Comparison of ENCODE assay signal across 8 cellular contexts in genomic region chr3:33278106-33278672, GRCh38. TPM values are rescaled to one million over a fixed set of nuclear protein-coding genes. Genes with fewer than 3 reads are reported as not detected.
DNase-seq lines count a peak whose midpoint lies in the region; ATAC-seq and TF ChIP-seq lines count a peak whose summit lies in the region.

No MANE protein-coding gene starts in this region.

- dilution Hi-C loops in mammary epithelial cell (cut with HindIII; ENCODE audit: low sequenced_read_pairs) = no loop called here

- peak overlapping the region; percentile 82 for H3K4me2 ChIP-seq in KMS-11
- H3K4me2 ChIP-seq in mammary epithelial cell (ENCODE audit: insufficient read depth, low read depth, low read length) = peak overlapping the region; percentile 88

- in situ Hi-C loops in mammary epithelial cell (cut with MboI; ENCODE audit: low sequenced_read_pairs in 2 of 2) = no loop called here

- BruUV-seq in A673 (replicated peaks; lab: Mats Ljungman, UMichigan) (TSS peak; percentile 51), mammary epithelial cell (replicated peaks; lab: Mats Ljungman, UMichigan) (no TSS peak)

- H3K9me3 ChIP-seq in A673 (ENCODE audit: low read depth, low read length, poor library complexity, severe bottlenecking) = no peaks in the 10 kb centered on the region
- no peaks in the 10 kb centered on the region for H3K9me3 ChIP-seq in mammary epithelial cell (replicated peaks; ENCODE audit: insufficient read depth, low read length)
- no peaks in the 10 kb centered on the region for H3K9me3 ChIP-seq in mesodermal cell (ENCODE audit: control insufficient read depth, low read length)

- no peak for TF ChIP-seq CTCF in A673 (conservative IDR thresholded peaks at IDR 0.05; ENCODE audit: low read depth, low read length)
- TF ChIP-seq CTCF in KMS-11 (conservative IDR thresholded peaks at IDR 0.05; ENCODE audit: low read depth, low read length) = no peak
- no peak for TF ChIP-seq CTCF in mammary epithelial cell (conservative IDR thresholded peaks at IDR 0.05 in 1 of 2, IDR thresholded peaks at IDR 0.05 in 1 of 2; ENCODE audit: extremely low read depth in 1 of 2, insufficient read depth in 1 of 2, low read depth in 1 of 2, low read length in 2 of 2)

- WGBS in mammary epithelial cell (ENCODE audit: low coverage, missing lambda C conversion rate) = 0% methylated on average over 12 of the region's 12 CpGs
- WGBS in mesodermal cell (ENCODE audit: insufficient coverage in 2 of 2), 2 experiments = 16 to 20% methylated on average over 9 to 12 of the region's 12 CpGs

- DNase-seq in A673 (ENCODE audit: low spot score) (peak; percentile 17), mammary epithelial cell (peak; percentile 52), GDM1 (lab: John Stamatoyannopoulos, UW) (no peak)
- DNase-seq in activated CD8-positive, alpha-beta T cell treated with anti-CD3 and anti-CD28 coated beads, Interleukin-2, amount 10 ng/mL, durations not matched to agents 7 days and 5 days = no peak
- no peak for DNase-seq in T-helper 2 cell treated with Interferon-gamma antibody and Interleukin-4, amounts not matched to agents 5 μg/mL and 100 μg/mL, for 36 hours (ENCODE audit: low spot score)
- no peak for DNase-seq in activated naive CD4-positive, alpha-beta T cell treated with anti-CD3 and anti-CD28 coated beads, Interleukin-2, amount 10 ng/mL, durations not matched to agents 7 days and 5 days

- H3K9ac ChIP-seq in KMS-11 (no peak overlapping the region), mammary epithelial cell (ENCODE audit: insufficient read depth, low read length) (peak overlapping the region; percentile 95)

- H2AFZ ChIP-seq in KMS-11 (ENCODE audit: low read depth) (peak overlapping the region; percentile 85), mammary epithelial cell (ENCODE audit: low read depth, low read length) (peak overlapping the region; percentile 93)

- H3K4me1 ChIP-seq in A673 (ENCODE audit: insufficient read depth, low read length, poor library complexity, severe bottlenecking) = peaks cover 7% of the 10 kb centered on the region
- H3K4me1 ChIP-seq in KMS-11 (ENCODE audit: low read depth, poor library complexity, severe bottlenecking) = peaks cover 5% of the 10 kb centered on the region
- H3K4me1 ChIP-seq in mammary epithelial cell (ENCODE audit: insufficient read depth, low read length) = no peaks in the 10 kb centered on the region
- H3K4me1 ChIP-seq in mesodermal cell (ENCODE audit: control insufficient read depth, insufficient read depth, low read length, poor library complexity, severe bottlenecking) = no peaks in the 10 kb centered on the region

- H3K36me3 Mint-ChIP-seq in activated CD8-positive, alpha-beta T cell treated with anti-CD3 and anti-CD28 coated beads, Interleukin-2, amount 10 ng/mL, durations not matched to agents 7 days and 5 days (ENCODE audit: low read depth) = no peaks in the 10 kb centered on the region
- H3K36me3 Mint-ChIP-seq in T-helper 2 cell treated with Interferon-gamma antibody and Interleukin-4, amounts not matched to agents 5 μg/mL and 100 μg/mL, for 36 hours (ENCODE audit: low read depth) = no peaks in the 10 kb centered on the region
- no peaks in the 10 kb centered on the region for H3K36me3 Mint-ChIP-seq in activated naive CD4-positive, alpha-beta T cell treated with anti-CD3 and anti-CD28 coated beads, Interleukin-2, amount 10 ng/mL, durations not matched to agents 7 days and 5 days

- POLR2A ChIA-PET in A673 (lab: Charles Lee; ENCODE audit: low non-redundant PET) = no interaction called here
- POLR2A ChIA-PET in activated CD8-positive, alpha-beta T cell treated with anti-CD3 and anti-CD28 coated beads, Interleukin-2, amount 10 ng/mL, durations not matched to agents 7 days and 5 days (lab: Charles Lee) = no interaction called here

- no peaks in the 10 kb centered on the region for H3K79me2 ChIP-seq in KMS-11 (ENCODE audit: insufficient read depth, low read depth)
- peaks cover 50% of the 10 kb centered on the region for H3K79me2 ChIP-seq in mammary epithelial cell (ENCODE audit: insufficient read depth, low read length)

- no peaks in the 10 kb centered on the region for H4K20me1 ChIP-seq in KMS-11 (ENCODE audit: insufficient read depth)
- no peaks in the 10 kb centered on the region for H4K20me1 ChIP-seq in mammary epithelial cell (ENCODE audit: insufficient read depth, low read length)

- H3K4me1 Mint-ChIP-seq in activated CD8-positive, alpha-beta T cell treated with anti-CD3 and anti-CD28 coated beads, Interleukin-2, amount 10 ng/mL, durations not matched to agents 7 days and 5 days (ENCODE audit: low read depth) = no peaks in the 10 kb centered on the region
- no peaks in the 10 kb centered on the region for H3K4me1 Mint-ChIP-seq in T-helper 2 cell treated with Interferon-gamma antibody and Interleukin-4, amounts not matched to agents 5 μg/mL and 100 μg/mL, for 36 hours (ENCODE audit: low read depth)
- H3K4me1 Mint-ChIP-seq in activated naive CD4-positive, alpha-beta T cell treated with anti-CD3 and anti-CD28 coated beads, Interleukin-2, amount 10 ng/mL, durations not matched to agents 7 days and 5 days = peaks cover 3% of the 10 kb centered on the region

- H3K4me3 Mint-ChIP-seq in activated CD8-positive, alpha-beta T cell treated with anti-CD3 and anti-CD28 coated beads, Interleukin-2, amount 10 ng/mL, durations not matched to agents 7 days and 5 days = no peak overlapping the region
- no peak overlapping the region for H3K4me3 Mint-ChIP-seq in T-helper 2 cell treated with Interferon-gamma antibody and Interleukin-4, amounts not matched to agents 5 μg/mL and 100 μg/mL, for 36 hours
- H3K4me3 Mint-ChIP-seq in activated naive CD4-positive, alpha-beta T cell treated with anti-CD3 and anti-CD28 coated beads, Interleukin-2, amount 10 ng/mL, durations not matched to agents 7 days and 5 days = no peak overlapping the region

- H3K4me3 ChIP-seq in A673 (ENCODE audit: low read depth, low read length, poor library complexity, severe bottlenecking) (peak overlapping the region; percentile 79), KMS-11 (IDR thresholded peaks at IDR 0.05; ENCODE audit: insufficient read depth, low read depth, low read length) (no peak overlapping the region), mammary epithelial cell (replicated peaks in 1 of 3; ENCODE audit: insufficient read depth in 1 of 3, low read depth in 2 of 3, low read length in 3 of 3) (peak overlapping the region; percentile 87 to 95 (median 92)), mesodermal cell (ENCODE audit: extremely low read depth, insufficient read depth, low read length, poor library complexity, severe bottlenecking) (peak overlapping the region; percentile 73)

- ATAC-seq in activated CD8-positive, alpha-beta T cell treated with anti-CD3 and anti-CD28 coated beads, Interleukin-2, amount 10 ng/mL, durations not matched to agents 7 days and 5 days = no peak

- H3K27me3 ChIP-seq in A673 (replicated peaks; ENCODE audit: insufficient read depth, low read depth, low read length, poor library complexity) (no peaks in the 10 kb centered on the region), KMS-11 (ENCODE audit: insufficient read depth, low read depth) (no peaks in the 10 kb centered on the region), mammary epithelial cell (ENCODE audit: insufficient read depth, low read length) (no peaks in the 10 kb centered on the region)

- CTCF ChIA-PET in A673 (lab: Charles Lee) = no interaction called here
- CTCF ChIA-PET in mammary epithelial cell (lab: Charles Lee; ENCODE audit: low non-redundant PET) = no interaction called here
- CTCF ChIA-PET in activated CD8-positive, alpha-beta T cell treated with anti-CD3 and anti-CD28 coated beads, Interleukin-2, amount 10 ng/mL, durations not matched to agents 7 days and 5 days (lab: Charles Lee) = interaction anchor here (1.1 kb wide), 1 partner anchor 147 kb away, joined by 3 read pairs; no protein-coding TSS in a partner anchor
- CTCF ChIA-PET in activated naive CD4-positive, alpha-beta T cell treated with anti-CD3 and anti-CD28 coated beads, Interleukin-2, amount 10 ng/mL, durations not matched to agents 7 days and 5 days (lab: Charles Lee) = no interaction called here

- no peaks in the 10 kb centered on the region for H3K9me3 Mint-ChIP-seq in activated CD8-positive, alpha-beta T cell treated with anti-CD3 and anti-CD28 coated beads, Interleukin-2, amount 10 ng/mL, durations not matched to agents 7 days and 5 days (ENCODE audit: insufficient read depth)
- H3K9me3 Mint-ChIP-seq in T-helper 2 cell treated with Interferon-gamma antibody and Interleukin-4, amounts not matched to agents 5 μg/mL and 100 μg/mL, for 36 hours = no peaks in the 10 kb centered on the region
- no peaks in the 10 kb centered on the region for H3K9me3 Mint-ChIP-seq in activated naive CD4-positive, alpha-beta T cell treated with anti-CD3 and anti-CD28 coated beads, Interleukin-2, amount 10 ng/mL, durations not matched to agents 7 days and 5 days

- H3K27ac ChIP-seq in A673 (ENCODE audit: low read depth, low read length, poor library complexity, severe bottlenecking) (peak overlapping the region; percentile 74), KMS-11 (no peak overlapping the region), mammary epithelial cell (ENCODE audit: insufficient read depth, low read depth, low read length) (peak overlapping the region; percentile 83), mesodermal cell (ENCODE audit: low read depth, low read length, severe bottlenecking) (no peak overlapping the region)

- intact Hi-C loops in A673 (cut with micrococcal nuclease; ENCODE audit: unreplicated experiment) (no loop called here), mammary epithelial cell (cut with micrococcal nuclease) (loop anchor here (2.0 kb wide), 1 partner anchor 83 kb away; no protein-coding TSS in a partner anchor)

- no peak overlapping the region for H3K27ac Mint-ChIP-seq in activated CD8-positive, alpha-beta T cell treated with anti-CD3 and anti-CD28 coated beads, Interleukin-2, amount 10 ng/mL, durations not matched to agents 7 days and 5 days
- no peak overlapping the region for H3K27ac Mint-ChIP-seq in T-helper 2 cell treated with Interferon-gamma antibody and Interleukin-4, amounts not matched to agents 5 μg/mL and 100 μg/mL, for 36 hours
- no peak overlapping the region for H3K27ac Mint-ChIP-seq in activated naive CD4-positive, alpha-beta T cell treated with anti-CD3 and anti-CD28 coated beads, Interleukin-2, amount 10 ng/mL, durations not matched to agents 7 days and 5 days

- no peaks in the 10 kb centered on the region for H3K36me3 ChIP-seq in A673 (ENCODE audit: insufficient read depth, low read length, poor library complexity, severe bottlenecking)
- H3K36me3 ChIP-seq in KMS-11 (ENCODE audit: insufficient read depth) = no peaks in the 10 kb centered on the region
- H3K36me3 ChIP-seq in mammary epithelial cell (ENCODE audit: insufficient read depth, low read length) = no peaks in the 10 kb centered on the region
- no peaks in the 10 kb centered on the region for H3K36me3 ChIP-seq in mesodermal cell (ENCODE audit: control insufficient read depth, insufficient read depth, low read length)

- H3K27me3 Mint-ChIP-seq in activated CD8-positive, alpha-beta T cell treated with anti-CD3 and anti-CD28 coated beads, Interleukin-2, amount 10 ng/mL, durations not matched to agents 7 days and 5 days (ENCODE audit: low read depth) = peaks cover 32% of the 10 kb centered on the region
- H3K27me3 Mint-ChIP-seq in T-helper 2 cell treated with Interferon-gamma antibody and Interleukin-4, amounts not matched to agents 5 μg/mL and 100 μg/mL, for 36 hours (ENCODE audit: low read depth) = peaks cover 26% of the 10 kb centered on the region
- peaks cover 47% of the 10 kb centered on the region for H3K27me3 Mint-ChIP-seq in activated naive CD4-positive, alpha-beta T cell treated with anti-CD3 and anti-CD28 coated beads, Interleukin-2, amount 10 ng/mL, durations not matched to agents 7 days and 5 days

RNA-seq across cellular contexts. Expression of gene FBXL2, which starts 0.9 kb away (rescaled TPM):
- total RNA-seq in A673 (2021) (7.8 and 12.0 TPM in 2 replicates), mammary epithelial cell (10 to 100 TPM; 20.9 to 40.8 TPM)
- polyA plus RNA-seq in mammary epithelial cell = 21.4 TPM
- polyA minus RNA-seq in mammary epithelial cell = 4.2 TPM
- 10.4 TPM for polyA plus RNA-seq in mesodermal cell (2013, experiment 1 of 2)
- 10.6 TPM for polyA plus RNA-seq in mesodermal cell (2013, experiment 2 of 2)
- total RNA-seq in activated CD8-positive, alpha-beta T cell treated with anti-CD3 and anti-CD28 coated beads, Interleukin-2, amount 10 ng/mL, durations not matched to agents 7 days and 5 days = not detected

RNA-seq across cellular contexts. Expression of gene SUSD5, which starts 59.6 kb away (rescaled TPM):
- total RNA-seq in A673 (2021) (0.97 and 1.0 TPM in 2 replicates), mammary epithelial cell (1 to 10 TPM in 1 of 2 donors, under 1 TPM in 1; 0.33 to 1.4 TPM)
- 0.36 TPM for polyA plus RNA-seq in mammary epithelial cell
- polyA minus RNA-seq in mammary epithelial cell = 0.67 TPM
- 3.4 TPM for polyA plus RNA-seq in mesodermal cell (2013, experiment 1 of 2)
- 4.0 TPM for polyA plus RNA-seq in mesodermal cell (2013, experiment 2 of 2)
- total RNA-seq in activated CD8-positive, alpha-beta T cell treated with anti-CD3 and anti-CD28 coated beads, Interleukin-2, amount 10 ng/mL, durations not matched to agents 7 days and 5 days = not detected

Comparison
In these comparisons a context has a peak if more than half of its experiments do, and no peak if none do; other contexts are left out.
1. DNase-seq: peak in A673 (single experiment) and mammary epithelial cell (single experiment); none in activated CD8-positive, alpha-beta T cell treated with anti-CD3 and anti-CD28 coated beads, Interleukin-2, amount 10 ng/mL, durations not matched to agents 7 days and 5 days (single experiment), T-helper 2 cell treated with Interferon-gamma antibody and Interleukin-4, amounts not matched to agents 5 μg/mL and 100 μg/mL, for 36 hours (single experiment), GDM1 (single experiment) and activated naive CD4-positive, alpha-beta T cell treated with anti-CD3 and anti-CD28 coated beads, Interleukin-2, amount 10 ng/mL, durations not matched to agents 7 days and 5 days (single experiment).
2. H3K27ac ChIP-seq: peak in A673 (single experiment) and mammary epithelial cell (single experiment); none in KMS-11 (single experiment) and mesodermal cell (single experiment).